Comparison of ENCODE assay signal across 35 cellular contexts in genomic region chr20:15494841-15495240, GRCh38.
"Had no signal": no experiment of that assay in that cellular context is flagged by ENCODE, and none has a peak within 500 bp of the region (broad histone marks: within the 10 kb centered on the region; RNA-seq: fewer than 3 reads in every experiment).

No MANE protein-coding gene starts in this region.

- H3K9me3 Mint-ChIP-seq: activated B cell treated with CpG ODN at 0.5 μM for 24 hours; activated T-helper 1 cell treated with anti-CD3 and anti-CD28 coated beads, Interleukin-12 subunit alpha, Interleukin-12 subunit beta, Interleukin-2, Interleukin-4 antibody, amounts not matched to agents 30 ng/mL and 10 ng/mL and 1 ng/mL, durations not matched to agents 14 hours and 24 hours and 36 hours had no signal

- H3K4me1 Mint-ChIP-seq: activated B cell treated with CpG ODN at 0.5 μM for 24 hours; activated CD8-positive, alpha-beta memory T cell treated with anti-CD3 and anti-CD28 coated beads, Interleukin-2, amount 10 ng/mL, durations not matched to agents 7 days and 5 days; activated naive CD4-positive, alpha-beta T cell treated with anti-CD3 and anti-CD28 coated beads, Interleukin-2, amount 50 U/mL, for 24 hours; activated naive CD8-positive, alpha-beta T cell treated with anti-CD3 and anti-CD28 coated beads for 36 hours; activated naive CD8-positive, alpha-beta T cell treated with anti-CD3 and anti-CD28 coated beads, Interleukin-2, amount 50 U/mL, for 24 hours; T-helper 17 cell had no signal

- DNase-seq: activated B cell treated with CpG ODN at 0.5 μM for 24 hours; activated CD4-positive, alpha-beta memory T cell treated with anti-CD3 and anti-CD28 coated beads for 36 hours; activated CD4-positive, alpha-beta T cell treated with anti-CD3 and anti-CD28 coated beads for 48 hours; activated CD4-positive, alpha-beta T cell treated with anti-CD3 and anti-CD28 coated beads, Interleukin-2, amount 50 U/mL, for 1 hour; activated CD8-positive, alpha-beta memory T cell treated with anti-CD3 and anti-CD28 coated beads, Interleukin-2, amount 10 ng/mL, durations not matched to agents 7 days and 5 days; activated CD8-positive, alpha-beta memory T cell treated with anti-CD3 and anti-CD28 coated beads, Interleukin-2, amount 50 U/mL, for 4 hours; activated CD8-positive, alpha-beta T cell treated with anti-CD3 and anti-CD28 coated beads, Interleukin-2, amount 10 ng/mL, durations not matched to agents 7 days and 5 days; activated effector memory CD4-positive, alpha-beta T cell treated with anti-CD3 and anti-CD28 coated beads, Interleukin-2, amount 50 U/mL, for 16 hours; activated naive CD4-positive, alpha-beta T cell treated with anti-CD3 and anti-CD28 coated beads for 36 hours; activated naive CD8-positive, alpha-beta T cell treated with anti-CD3 and anti-CD28 coated beads for 36 hours; activated naive CD8-positive, alpha-beta T cell treated with anti-CD3 and anti-CD28 coated beads, Interleukin-2, amount 50 U/mL, for 24 hours; activated T-cell treated with anti-CD3 and anti-CD28 coated beads, Interleukin-2, amount 50 U/mL, for 1 hour; activated T-cell treated with anti-CD3 and anti-CD28 coated beads, Interleukin-2, amount 50 U/mL, for 48 hours; adrenal gland; amygdala; aorta; body of pancreas; caudate nucleus; cortex of kidney; dermis blood vessel endothelial cell; effector CD4-positive, alpha-beta T cell; effector memory CD8-positive, alpha-beta T cell; esophagus squamous epithelium; foreskin melanocyte; T-helper 1 cell; T-helper 17 cell; T1000; WERI-Rb-1 had no signal

- H3K27me3 ChIP-seq: adrenal gland, body of pancreas, esophagus squamous epithelium, gastroesophageal sphincter had no signal

- ATAC-seq: activated CD4-positive, CD25-positive, alpha-beta regulatory T cell treated with anti-CD3 and anti-CD28 coated beads, Interleukin-2, amount 50 U/mL, for 24 hours; activated CD8-positive, alpha-beta memory T cell treated with anti-CD3 and anti-CD28 coated beads, Interleukin-2, amount 10 ng/mL, durations not matched to agents 7 days and 5 days; activated CD8-positive, alpha-beta T cell treated with anti-CD3 and anti-CD28 coated beads, Interleukin-2, amount 10 ng/mL, durations not matched to agents 7 days and 5 days; activated naive CD8-positive, alpha-beta T cell treated with anti-CD3 and anti-CD28 coated beads, Interleukin-2, amount 50 U/mL, for 24 hours; body of pancreas; effector memory CD8-positive, alpha-beta T cell; gastroesophageal sphincter; T-helper 17 cell had no signal

- H3K4me1 ChIP-seq: adrenal gland, body of pancreas, esophagus squamous epithelium, gastroesophageal sphincter had no signal

- H3K36me3 Mint-ChIP-seq: activated CD4-positive, alpha-beta memory T cell treated with anti-CD3 and anti-CD28 coated beads for 36 hours; activated CD8-positive, alpha-beta memory T cell treated with anti-CD3 and anti-CD28 coated beads, Interleukin-2, amount 10 ng/mL, durations not matched to agents 7 days and 5 days; activated naive CD4-positive, alpha-beta T cell treated with anti-CD3 and anti-CD28 coated beads, Interleukin-2, amount 50 U/mL, for 24 hours; activated naive CD8-positive, alpha-beta T cell treated with anti-CD3 and anti-CD28 coated beads for 36 hours had no signal

- H3K27ac Mint-ChIP-seq: activated B cell treated with CpG ODN at 0.5 μM for 24 hours; activated CD4-positive, alpha-beta memory T cell treated with anti-CD3 and anti-CD28 coated beads for 36 hours; activated CD8-positive, alpha-beta memory T cell treated with anti-CD3 and anti-CD28 coated beads, Interleukin-2, amount 10 ng/mL, durations not matched to agents 7 days and 5 days; activated CD8-positive, alpha-beta T cell treated with anti-CD3 and anti-CD28 coated beads, Interleukin-2, amount 10 ng/mL, durations not matched to agents 7 days and 5 days; activated naive CD4-positive, alpha-beta T cell treated with anti-CD3 and anti-CD28 coated beads for 36 hours; activated naive CD4-positive, alpha-beta T cell treated with anti-CD3 and anti-CD28 coated beads, Interleukin-2, amount 50 U/mL, for 24 hours; activated naive CD8-positive, alpha-beta T cell treated with anti-CD3 and anti-CD28 coated beads for 36 hours; activated naive CD8-positive, alpha-beta T cell treated with anti-CD3 and anti-CD28 coated beads, Interleukin-2, amount 50 U/mL, for 24 hours; activated T-helper 1 cell treated with anti-CD3 and anti-CD28 coated beads, Interleukin-12 subunit alpha, Interleukin-12 subunit beta, Interleukin-2, Interleukin-4 antibody, amounts not matched to agents 30 ng/mL and 10 ng/mL and 1 ng/mL, durations not matched to agents 14 hours and 24 hours and 36 hours; activated T-helper 2 cell treated with anti-CD3 and anti-CD28 coated beads, Interferon-gamma antibody, Interleukin-2, Interleukin-4, amounts not matched to agents 10 μg/mL and 5 μg/mL and 100 μg/mL, durations not matched to agents 14 hours and 24 hours and 36 hours; effector memory CD8-positive, alpha-beta T cell; T-helper 17 cell; T-helper 2 cell treated with Interferon-gamma antibody and Interleukin-4, amounts not matched to agents 5 μg/mL and 100 μg/mL, for 36 hours had no signal

- H3K27me3 Mint-ChIP-seq: activated CD4-positive, alpha-beta memory T cell treated with anti-CD3 and anti-CD28 coated beads for 36 hours; activated CD8-positive, alpha-beta memory T cell treated with anti-CD3 and anti-CD28 coated beads, Interleukin-2, amount 10 ng/mL, durations not matched to agents 7 days and 5 days; activated naive CD4-positive, alpha-beta T cell treated with anti-CD3 and anti-CD28 coated beads, Interleukin-2, amount 50 U/mL, for 24 hours; activated naive CD8-positive, alpha-beta T cell treated with anti-CD3 and anti-CD28 coated beads for 36 hours; activated naive CD8-positive, alpha-beta T cell treated with anti-CD3 and anti-CD28 coated beads, Interleukin-2, amount 50 U/mL, for 24 hours; effector memory CD8-positive, alpha-beta T cell; T-helper 17 cell had no signal

- H3K9me3 ChIP-seq: adrenal gland, body of pancreas, esophagus squamous epithelium, gastroesophageal sphincter had no signal

- H3K27ac ChIP-seq: adrenal gland, body of pancreas, esophagus squamous epithelium, gastroesophageal sphincter, WERI-Rb-1 had no signal

- H3K4me3 ChIP-seq: adrenal gland, body of pancreas, esophagus squamous epithelium, gastroesophageal sphincter had no signal

- H3K4me3 Mint-ChIP-seq: activated B cell treated with CpG ODN at 0.5 μM for 24 hours; activated CD4-positive, alpha-beta memory T cell treated with anti-CD3 and anti-CD28 coated beads for 36 hours; activated CD8-positive, alpha-beta memory T cell treated with anti-CD3 and anti-CD28 coated beads, Interleukin-2, amount 10 ng/mL, durations not matched to agents 7 days and 5 days; activated CD8-positive, alpha-beta T cell treated with anti-CD3 and anti-CD28 coated beads, Interleukin-2, amount 10 ng/mL, durations not matched to agents 7 days and 5 days; activated naive CD4-positive, alpha-beta T cell treated with anti-CD3 and anti-CD28 coated beads for 36 hours; activated naive CD4-positive, alpha-beta T cell treated with anti-CD3 and anti-CD28 coated beads, Interleukin-2, amount 50 U/mL, for 24 hours; activated naive CD8-positive, alpha-beta T cell treated with anti-CD3 and anti-CD28 coated beads for 36 hours; activated naive CD8-positive, alpha-beta T cell treated with anti-CD3 and anti-CD28 coated beads, Interleukin-2, amount 50 U/mL, for 24 hours; activated T-helper 1 cell treated with anti-CD3 and anti-CD28 coated beads, Interleukin-12 subunit alpha, Interleukin-12 subunit beta, Interleukin-2, Interleukin-4 antibody, amounts not matched to agents 30 ng/mL and 10 ng/mL and 1 ng/mL, durations not matched to agents 14 hours and 24 hours and 36 hours; effector memory CD8-positive, alpha-beta T cell; T-helper 17 cell; T-helper 2 cell treated with Interferon-gamma antibody and Interleukin-4, amounts not matched to agents 5 μg/mL and 100 μg/mL, for 36 hours had no signal

- FAIRE-seq: colon had no signal

- H3K36me3 ChIP-seq: adrenal gland, esophagus squamous epithelium, gastroesophageal sphincter, WERI-Rb-1 had no signal
